In genomic region chr17:81832608-81833159, GRCh38 we compare ENCODE assay signal across 8 cellular contexts. TPM values are rescaled to one million over a fixed set of nuclear protein-coding genes. Genes with fewer than 3 reads are reported as not detected.
A peak's percentile ranks its signal among the peaks of the same experiment; 100 is the strongest.
DNase-seq lines count a peak whose midpoint lies in the region; ATAC-seq and TF ChIP-seq lines count a peak whose summit lies in the region.

No MANE protein-coding gene starts in this region.

- H2AK5ac ChIP-seq in mesendoderm (ENCODE audit: low read length), result no peak overlapping the region

- H3K4me1 ChIP-seq in mesendoderm (ENCODE audit: control insufficient read depth, low read depth, low read length), result peaks cover 4% of the 10 kb centered on the region

- TF ChIP-seq CTCF in coronary artery (IDR thresholded peaks at IDR 0.05), result no peak

- no peak overlapping the region for H2BK15ac ChIP-seq in mesendoderm (replicated peaks; ENCODE audit: low read depth)

- WGBS in mesendoderm (ENCODE audit: extremely low coverage, insufficient coverage, low lambda C conversion rate), result no CpG with 5 or more reads among the region's 65 CpGs

- no peak overlapping the region for H2BK5ac ChIP-seq in mesendoderm (ENCODE audit: low read length)

- H3K23ac ChIP-seq in mesendoderm (ENCODE audit: low read length), result no peak overlapping the region

- peak overlapping the region; percentile 89 for H3K27ac Mint-ChIP-seq in T-helper 2 cell treated with Interferon-gamma antibody and Interleukin-4, amounts not matched to agents 5 μg/mL and 100 μg/mL, for 36 hours
- H3K27ac Mint-ChIP-seq in stimulated activated effector memory CD8-positive, alpha-beta T cell treated with anti-CD3 and anti-CD28 coated beads, Interleukin-12 subunit alpha, Interleukin-12 subunit beta, amount 100 ng/mL, for 72 hours, result peak overlapping the region; percentile 97

- H3K4me1 Mint-ChIP-seq in T-helper 2 cell treated with Interferon-gamma antibody and Interleukin-4, amounts not matched to agents 5 μg/mL and 100 μg/mL, for 36 hours (ENCODE audit: low read depth), result peaks cover 17% of the 10 kb centered on the region
- H3K4me1 Mint-ChIP-seq in stimulated activated effector memory CD8-positive, alpha-beta T cell treated with anti-CD3 and anti-CD28 coated beads, Interleukin-12 subunit alpha, Interleukin-12 subunit beta, amount 100 ng/mL, for 72 hours, result peaks cover 28% of the 10 kb centered on the region

- H4K5ac ChIP-seq in mesendoderm (ENCODE audit: low read length), result no peak overlapping the region

- no peaks in the 10 kb centered on the region for H3K27me3 Mint-ChIP-seq in T-helper 2 cell treated with Interferon-gamma antibody and Interleukin-4, amounts not matched to agents 5 μg/mL and 100 μg/mL, for 36 hours (ENCODE audit: low read depth)

- no peaks in the 10 kb centered on the region for H3K27me3 ChIP-seq in mesendoderm (ENCODE audit: insufficient read depth, low read length, poor library complexity)

- H3K36me3 ChIP-seq in mesendoderm (ENCODE audit: control insufficient read depth, insufficient read depth, low read length), result no peaks in the 10 kb centered on the region

- H3K4me3 ChIP-seq in coronary artery (peak overlapping the region; percentile 91), mesendoderm (ENCODE audit: low read length) (peak overlapping the region; percentile 65)

- peaks cover 19% of the 10 kb centered on the region for H3K79me1 ChIP-seq in mesendoderm (ENCODE audit: low read length)

- H3K9ac ChIP-seq in mesendoderm (ENCODE audit: low read length), result peak overlapping the region; percentile 91

- ATAC-seq in HG03066 (IDR thresholded peaks at IDR 0.05; ENCODE audit: low read depth, unreplicated experiment), result peak; percentile 44
- peak; percentile 69 for ATAC-seq in stimulated activated effector memory CD8-positive, alpha-beta T cell treated with anti-CD3 and anti-CD28 coated beads, Interleukin-12 subunit alpha, Interleukin-12 subunit beta, amount 100 ng/mL, for 72 hours

- no peaks in the 10 kb centered on the region for H3K9me3 Mint-ChIP-seq in T-helper 2 cell treated with Interferon-gamma antibody and Interleukin-4, amounts not matched to agents 5 μg/mL and 100 μg/mL, for 36 hours
- no peaks in the 10 kb centered on the region for H3K9me3 Mint-ChIP-seq in stimulated activated effector memory CD8-positive, alpha-beta T cell treated with anti-CD3 and anti-CD28 coated beads, Interleukin-12 subunit alpha, Interleukin-12 subunit beta, amount 100 ng/mL, for 72 hours

- H3K4me3 Mint-ChIP-seq in T-helper 2 cell treated with Interferon-gamma antibody and Interleukin-4, amounts not matched to agents 5 μg/mL and 100 μg/mL, for 36 hours, result peak overlapping the region; percentile 88
- peak overlapping the region; percentile 98 for H3K4me3 Mint-ChIP-seq in stimulated activated effector memory CD8-positive, alpha-beta T cell treated with anti-CD3 and anti-CD28 coated beads, Interleukin-12 subunit alpha, Interleukin-12 subunit beta, amount 100 ng/mL, for 72 hours

- H3K27ac ChIP-seq in coronary artery (peak overlapping the region; percentile 93 to 94), mesendoderm (ENCODE audit: low read depth, low read length) (peak overlapping the region; percentile 45)

- peaks cover 6% of the 10 kb centered on the region for H3K79me2 ChIP-seq in mesendoderm (ENCODE audit: control insufficient read depth, insufficient read depth, low read length)

- H3K4me2 ChIP-seq in mesendoderm (ENCODE audit: low read length), result peak overlapping the region; percentile 63

- peak overlapping the region; percentile 83 for H3K56ac ChIP-seq in mesendoderm (ENCODE audit: low read length)

- H2BK120ac ChIP-seq in mesendoderm (ENCODE audit: low read depth, low read length), result no peak overlapping the region

- no peaks in the 10 kb centered on the region for H3K36me3 Mint-ChIP-seq in T-helper 2 cell treated with Interferon-gamma antibody and Interleukin-4, amounts not matched to agents 5 μg/mL and 100 μg/mL, for 36 hours (ENCODE audit: low read depth)
- H3K36me3 Mint-ChIP-seq in stimulated activated effector memory CD8-positive, alpha-beta T cell treated with anti-CD3 and anti-CD28 coated beads, Interleukin-12 subunit alpha, Interleukin-12 subunit beta, amount 100 ng/mL, for 72 hours, result peaks cover 17% of the 10 kb centered on the region

- H3K4ac ChIP-seq in mesendoderm (ENCODE audit: low read depth, low read length), result peak overlapping the region; percentile 43

- no peak overlapping the region for H4K8ac ChIP-seq in mesendoderm (ENCODE audit: low read depth, low read length)

- peak overlapping the region; percentile 30 for H3K18ac ChIP-seq in mesendoderm (ENCODE audit: low read length)

- DNase-seq in NCI-H510A treated with DMSO at 0.1 percent for 48 hours (lab: John Stamatoyannopoulos, UW) (peak; percentile 73), NCI-H510A (lab: John Stamatoyannopoulos, UW) (no peak), coronary artery (ENCODE audit: low spot score) (peak; percentile 81), mesendoderm (no peak), NCI-H2196 treated with DMSO at 0.1 percent for 48 hours (lab: John Stamatoyannopoulos, UW; ENCODE audit: unreplicated experiment) (no peak)
- DNase-seq in T-helper 2 cell treated with Interferon-gamma antibody and Interleukin-4, amounts not matched to agents 5 μg/mL and 100 μg/mL, for 36 hours (ENCODE audit: low spot score), result peak; percentile 56
- no peak for DNase-seq in stimulated activated effector memory CD8-positive, alpha-beta T cell treated with anti-CD3 and anti-CD28 coated beads, Interleukin-12 subunit alpha, Interleukin-12 subunit beta, amount 100 ng/mL, for 72 hours (ENCODE audit: low spot score in 2 of 2)

RNA-seq across cellular contexts. Expression of gene MCRIP1, which starts 0.4 kb away (rescaled TPM):
- 85.9 TPM for polyA plus RNA-seq in mesendoderm (2013, experiment 1 of 2)
- 90.6 TPM for polyA plus RNA-seq in mesendoderm (2013, experiment 2 of 2)

RNA-seq across cellular contexts. Expression of gene PPP1R27, which starts 2.2 kb away (rescaled TPM):
- 0.35 TPM for polyA plus RNA-seq in mesendoderm (2013, experiment 1 of 2)
- 0.42 TPM for polyA plus RNA-seq in mesendoderm (2013, experiment 2 of 2)

RNA-seq across cellular contexts. Expression of gene P4HB, which starts 27.7 kb away (rescaled TPM):
- 490 TPM for polyA plus RNA-seq in mesendoderm (2013, experiment 1 of 2)
- 503 TPM for polyA plus RNA-seq in mesendoderm (2013, experiment 2 of 2)

RNA-seq across cellular contexts. Expression of gene GCGR, which starts 28.7 kb away (rescaled TPM):
- polyA plus RNA-seq in mesendoderm (2013, experiment 1 of 2), result 0.14 TPM
- polyA plus RNA-seq in mesendoderm (2013, experiment 2 of 2), result not detected

RNA-seq across cellular contexts. Expression of gene ARHGDIA, which starts 38.5 kb away (rescaled TPM):
- polyA plus RNA-seq in mesendoderm (2013, experiment 1 of 2), result 315 TPM
- polyA plus RNA-seq in mesendoderm (2013, experiment 2 of 2), result 325 TPM

Comparison
In these comparisons a context has a peak if more than half of its experiments do, and no peak if none do; other contexts are left out.
1. DNase-seq: peak in NCI-H510A treated with DMSO at 0.1 percent for 48 hours (single experiment), T-helper 2 cell treated with Interferon-gamma antibody and Interleukin-4, amounts not matched to agents 5 μg/mL and 100 μg/mL, for 36 hours (single experiment) and coronary artery (single experiment); none in NCI-H510A (single experiment), mesendoderm (single experiment), stimulated activated effector memory CD8-positive, alpha-beta T cell treated with anti-CD3 and anti-CD28 coated beads, Interleukin-12 subunit alpha, Interleukin-12 subunit beta, amount 100 ng/mL, for 72 hours (0 of 2) and NCI-H2196 treated with DMSO at 0.1 percent for 48 hours (single experiment).